Comparison of ENCODE assay signal across 8 cellular contexts in the genomic region with DNA sequence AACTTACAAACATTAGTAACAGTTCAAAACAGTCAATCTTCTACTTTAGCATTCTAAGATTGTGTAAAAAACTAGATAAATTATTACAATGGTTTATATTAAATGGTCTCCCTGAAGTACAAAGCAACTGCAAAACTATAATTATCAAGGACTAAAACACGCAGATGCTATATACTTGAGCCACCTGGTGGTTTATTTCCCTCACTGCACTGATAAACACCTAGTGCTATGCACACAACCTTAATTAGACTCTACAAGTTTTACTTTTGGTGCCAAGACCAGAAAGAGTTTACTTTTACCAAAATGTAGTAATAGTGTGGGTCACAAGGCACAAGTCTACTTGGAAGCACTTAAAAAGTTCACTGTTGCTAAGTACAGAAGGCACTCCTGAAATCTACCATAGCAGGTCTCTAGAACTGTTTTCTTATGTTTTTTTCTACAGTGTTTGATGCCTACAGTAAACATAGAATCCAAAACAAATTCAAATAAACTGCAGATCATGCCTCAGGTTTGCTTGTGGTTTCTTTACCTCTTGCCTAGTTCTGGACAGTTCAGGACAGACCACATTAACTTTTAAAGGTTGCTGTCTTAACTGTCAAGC. TPM values are rescaled to one million over a fixed set of nuclear protein-coding genes. Genes with fewer than 3 reads are reported as not detected.
A peak's percentile ranks its signal among the peaks of the same experiment; 100 is the strongest.
DNase-seq lines count a peak whose midpoint lies in the region; ATAC-seq, FAIRE-seq and TF ChIP-seq lines count a peak whose summit lies in the region.

No MANE protein-coding gene starts in this region.

- no peaks in the 10 kb centered on the region for H3K4me1 ChIP-seq in OCI-LY1 (ENCODE audit: insufficient read depth, low read length, severe bottlenecking)
- H3K4me1 ChIP-seq in keratinocyte (ENCODE audit: control insufficient read depth, extremely low read depth, insufficient read depth, low read length): peaks cover 4% of the 10 kb centered on the region
- peaks cover 4 to 20% of the 10 kb centered on the region in 2 donors for H3K4me1 ChIP-seq in thoracic aorta (ENCODE audit: control insufficient read depth in 1 of 2, low read depth in 2 of 2)

- no peaks in the 10 kb centered on the region for H3K9me2 ChIP-seq in OCI-LY1 (ENCODE audit: low read depth, low read length)

- ATAC-seq in thoracic aorta (ENCODE audit: insufficient number of reproducible peaks, low FRiP score, low read depth) (peak; percentile 54), GM19452 (IDR thresholded peaks at IDR 0.05; ENCODE audit: unreplicated experiment) (no peak)

- H3K79me2 ChIP-seq in OCI-LY1 (ENCODE audit: insufficient read depth, low read length) (no peaks in the 10 kb centered on the region), keratinocyte (ENCODE audit: control insufficient read depth, insufficient read depth, low read length) (no peaks in the 10 kb centered on the region)

- H3K27ac ChIP-seq in OCI-LY1 (ENCODE audit: low read depth, low read length, poor library complexity, severe bottlenecking) (no peak overlapping the region), keratinocyte (ENCODE audit: control insufficient read depth, insufficient read depth, low read length) (no peak overlapping the region), thoracic aorta (no peak overlapping the region)

- no peaks in the 10 kb centered on the region for H3K27me3 ChIP-seq in OCI-LY1 (ENCODE audit: insufficient read depth, low read length)
- no peaks in the 10 kb centered on the region for H3K27me3 ChIP-seq in keratinocyte (ENCODE audit: control insufficient read depth, extremely low read depth, insufficient read depth, low read length)
- no peaks in the 10 kb centered on the region for H3K27me3 ChIP-seq in thoracic aorta (replicated peaks; ENCODE audit: insufficient read depth)

- no peak overlapping the region for H2AFZ ChIP-seq in OCI-LY1 (ENCODE audit: low read length)
- no peak overlapping the region for H2AFZ ChIP-seq in keratinocyte (ENCODE audit: control insufficient read depth, low read length)

- TF ChIP-seq CTCF in OCI-LY1 (IDR thresholded peaks at IDR 0.05; ENCODE audit: low read length) (peak; percentile 83), keratinocyte (optimal IDR thresholded peaks at IDR 0.05 in 1 of 3, IDR thresholded peaks at IDR 0.05 in 1 of 3, conservative IDR thresholded peaks at IDR 0.05 in 1 of 3; ENCODE audit: extremely low read depth in 1 of 3, insufficient read depth in 2 of 3, low read length in 3 of 3) (peak in 2 of 3 experiments; percentile 56 to 62), thoracic aorta (IDR thresholded peaks at IDR 0.05) (peak; percentile 77)

- H3K9me1 ChIP-seq in keratinocyte (ENCODE audit: control insufficient read depth, extremely low read depth, insufficient read depth, low read length): no peaks in the 10 kb centered on the region

- peak; percentile 6 for DNase-seq in activated naive CD4-positive, alpha-beta T cell treated with Interleukin-2 at 50 U/mL for 16 hours
- no peak for DNase-seq in activated naive CD4-positive, alpha-beta T cell treated with anti-CD3 and anti-CD28 coated beads, Interleukin-2, amount 50 U/mL, for 16 hours
- DNase-seq in HTR-8/SVneo (ENCODE audit: insufficient read length, low spot score): peak; percentile 48
- DNase-seq in T47D (ENCODE audit: low read depth in 1 of 2, low spot score in 1 of 2): peak; percentile 38 to 68
- DNase-seq in keratinocyte (ENCODE audit: low read depth, low spot score): no peak
- DNase-seq in thoracic aorta (ENCODE audit: low spot score): no peak

- H3K9me3 ChIP-seq in OCI-LY1 (ENCODE audit: low read length) (no peaks in the 10 kb centered on the region), keratinocyte (ENCODE audit: control insufficient read depth, low read depth, low read length) (no peaks in the 10 kb centered on the region), thoracic aorta (no peaks in the 10 kb centered on the region)

- H3K4me3 ChIP-seq in OCI-LY1 (ENCODE audit: low read depth, low read length, poor library complexity, severe bottlenecking): no peak overlapping the region
- H3K4me3 ChIP-seq in keratinocyte (ENCODE audit: control insufficient read depth in 2 of 3, extremely low read depth in 1 of 3, insufficient read depth in 2 of 3, low read depth in 1 of 3, low read length in 3 of 3): no peak overlapping the region
- no peak overlapping the region for H3K4me3 ChIP-seq in thoracic aorta

- H3K9ac ChIP-seq in OCI-LY1 (ENCODE audit: low read length) (no peak overlapping the region), keratinocyte (ENCODE audit: control insufficient read depth, extremely low read depth, insufficient read depth, low read length) (no peak overlapping the region)

- dilution Hi-C loops in keratinocyte (cut with MboI; ENCODE audit: extremely low pct_ligation_motif_present, low sequenced_read_pairs): no loop called here

- FAIRE-seq in HTR-8/SVneo (lab: Jason Lieb, UNC): no peak
- FAIRE-seq in keratinocyte (lab: Jason Lieb, UNC): no peak

- no peaks in the 10 kb centered on the region for H3F3A ChIP-seq in OCI-LY1 (ENCODE audit: insufficient read depth, low read length)

- in situ Hi-C loops in T47D (cut with HindIII; ENCODE audit: low pct_unique_long_range_greater_than_20kb, low sequenced_read_pairs): no loop called here

- H4K20me1 ChIP-seq in OCI-LY1 (ENCODE audit: insufficient read depth, low read length) (no peaks in the 10 kb centered on the region; the same call in 1 of the 2 replicates), keratinocyte (ENCODE audit: control insufficient read depth, extremely low read depth, insufficient read depth, low read length) (peaks cover 8% of the 10 kb centered on the region)

- H3K4me2 ChIP-seq in OCI-LY1 (ENCODE audit: low read length): no peak overlapping the region
- H3K4me2 ChIP-seq in keratinocyte (ENCODE audit: control insufficient read depth, extremely low read depth, insufficient read depth, low read depth, low read length): no peak overlapping the region

- H3K36me3 ChIP-seq in OCI-LY1 (ENCODE audit: insufficient read depth, low read length) (no peaks in the 10 kb centered on the region), keratinocyte (ENCODE audit: control insufficient read depth in 2 of 2, extremely low read depth in 1 of 2, insufficient read depth in 2 of 2, low read length in 2 of 2) (no peaks in the 10 kb centered on the region), thoracic aorta (no peaks in the 10 kb centered on the region)

RNA-seq across cellular contexts. Expression of a gene that starts 49.2 kb away (rescaled TPM):
- 9.6 to 23.3 TPM (median 22.1 TPM) in 3 replicates for polyA plus RNA-seq in keratinocyte
- 27.9 TPM for polyA plus RNA-seq in keratinocyte (2011; ENCODE audit: low read depth)
- polyA plus RNA-seq in keratinocyte (2011; cell fraction: cytosol; rRNA removed): 21.3 and 23.2 TPM in 2 replicates
- polyA plus RNA-seq in keratinocyte (2011; cell fraction: nucleus; rRNA removed): 10.4 and 19.8 TPM in 2 replicates
- polyA plus RNA-seq in keratinocyte (2012; ENCODE audit: low replicate concordance): 8.1 and 17.7 TPM in 2 replicates
- polyA minus RNA-seq in keratinocyte: 4.8 to 8.3 TPM (median 5.9 TPM) in 3 replicates
- 6.3 TPM for polyA minus RNA-seq in keratinocyte (2011; cell fraction: cytosol; rRNA and poly(A)+ RNA removed)
- 9.2 and 26.7 TPM in 2 replicates for polyA minus RNA-seq in keratinocyte (2011; cell fraction: nucleus; rRNA and poly(A)+ RNA removed)
- 10 to 100 TPM; 87.8 to 87.9 TPM for total RNA-seq in thoracic aorta

Comparison
In these comparisons a context has a peak if more than half of its experiments do, and no peak if none do; other contexts are left out.
1. DNase-seq: peak in activated naive CD4-positive, alpha-beta T cell treated with Interleukin-2 at 50 U/mL for 16 hours (single experiment), HTR-8/SVneo (single experiment) and T47D (2 of 2); none in activated naive CD4-positive, alpha-beta T cell treated with anti-CD3 and anti-CD28 coated beads, Interleukin-2, amount 50 U/mL, for 16 hours (single experiment), keratinocyte (single experiment) and thoracic aorta (single experiment).
2. Peak in every context shown above with its lines, with median percentiles within 50 percentile points of each other: CTCF ChIP-seq.